ENCODE assay signal across 20 cellular contexts in the genomic region with DNA sequence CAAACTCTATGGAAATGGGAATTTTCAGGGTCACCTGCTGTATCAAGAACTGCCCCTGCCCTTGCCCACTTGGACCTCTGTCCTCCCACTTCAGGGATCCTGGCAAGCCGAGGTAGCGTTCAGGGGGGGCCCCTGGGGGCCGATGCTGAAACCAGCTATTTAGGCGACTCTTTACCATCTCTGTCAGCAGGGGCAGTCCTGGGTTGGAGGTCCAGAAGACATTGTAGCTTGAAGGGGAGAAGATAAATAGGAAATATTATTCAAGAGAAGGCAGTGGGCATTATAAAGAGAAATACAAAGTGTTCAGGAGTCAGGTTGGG. TPM values are rescaled to one million over a fixed set of nuclear protein-coding genes. Genes with fewer than 3 reads are reported as not detected.
A peak's percentile ranks its signal among the peaks of the same experiment; 100 is the strongest.
DNase-seq lines count a peak whose midpoint lies in the region; ATAC-seq, FAIRE-seq and TF ChIP-seq lines count a peak whose summit lies in the region.
"Had no signal": no experiment of that assay in that cellular context is flagged by ENCODE, and none has a peak within 500 bp of the region (broad histone marks: within the 10 kb centered on the region; RNA-seq: fewer than 3 reads in every experiment).

No MANE protein-coding gene starts in this region.

- BruUV-seq in MCF 10A (replicated peaks; lab: Mats Ljungman, UMichigan), result no TSS peak

- H3K4me3 Mint-ChIP-seq in MCF 10A (ENCODE audit: unreplicated experiment) (peak overlapping the region; percentile 95), naive B cell (peak overlapping the region; percentile 40 to 89 (median 51))
- peak overlapping the region; percentile 70 for H3K4me3 Mint-ChIP-seq in activated T-helper 1 cell treated with anti-CD3 and anti-CD28 coated beads, Interleukin-12 subunit alpha, Interleukin-12 subunit beta, Interleukin-2, Interleukin-4 antibody, amounts not matched to agents 30 ng/mL and 10 ng/mL and 1 ng/mL, durations not matched to agents 14 hours and 24 hours and 36 hours

- no peak for DNase-seq in MCF 10A (ENCODE audit: unreplicated experiment)
- DNase-seq in breast epithelium (ENCODE audit: low spot score in 2 of 2), result no peak
- no peak for DNase-seq in activated T-helper 1 cell treated with anti-CD3 and anti-CD28 coated beads, Interleukin-12 subunit alpha, Interleukin-12 subunit beta, Interleukin-2, Interleukin-4 antibody, amounts not matched to agents 30 ng/mL and 10 ng/mL and 1 ng/mL, durations not matched to agents 14 hours and 24 hours and 36 hours (ENCODE audit: low spot score)
- DNase-seq in naive B cell, result no peak
- DNase-seq in DMS153 (lab: John Stamatoyannopoulos, UW), result no peak
- no peak for DNase-seq in GM12891 (ENCODE audit: insufficient read length, low spot score)
- no peak for DNase-seq in stimulated activated CD4-positive, alpha-beta T cell treated with anti-CD3 and anti-CD28 coated beads, Interleukin-2, amount 100 ng/mL, for 48 hours
- DNase-seq: activated CD4-positive, CD25-positive, alpha-beta regulatory T cell; activated CD8-positive, alpha-beta memory T cell treated with anti-CD3 and anti-CD28 coated beads, Interleukin-2, amount 50 U/mL, for 4 hours; NCI-H1048; NCI-H2107; NCI-H524; ovary; stimulated activated CD4-positive, alpha-beta T cell treated with anti-CD3 and anti-CD28 coated beads, Interleukin-2, amount 100 ng/mL, for 24 hours; uterus had no signal

- H3K27me3 Mint-ChIP-seq in MCF 10A (ENCODE audit: insufficient read depth, unreplicated experiment) (no peaks in the 10 kb centered on the region), naive B cell (no peaks in the 10 kb centered on the region)
- no peaks in the 10 kb centered on the region for H3K27me3 Mint-ChIP-seq in activated T-helper 1 cell treated with anti-CD3 and anti-CD28 coated beads, Interleukin-12 subunit alpha, Interleukin-12 subunit beta, Interleukin-2, Interleukin-4 antibody, amounts not matched to agents 30 ng/mL and 10 ng/mL and 1 ng/mL, durations not matched to agents 14 hours and 24 hours and 36 hours (ENCODE audit: insufficient read depth)

- no peak overlapping the region for H3K4me3 ChIP-seq in breast epithelium
- H3K4me3 ChIP-seq: esophagus muscularis mucosa, ovary, uterus had no signal

- H3K4me1 ChIP-seq in breast epithelium, result peaks cover 8 to 9% of the 10 kb centered on the region in 2 donors

- H3K36me3 Mint-ChIP-seq in MCF 10A (ENCODE audit: insufficient read depth, unreplicated experiment), result peaks cover 51% of the 10 kb centered on the region
- peaks cover 9% of the 10 kb centered on the region for H3K36me3 Mint-ChIP-seq in activated T-helper 1 cell treated with anti-CD3 and anti-CD28 coated beads, Interleukin-12 subunit alpha, Interleukin-12 subunit beta, Interleukin-2, Interleukin-4 antibody, amounts not matched to agents 30 ng/mL and 10 ng/mL and 1 ng/mL, durations not matched to agents 14 hours and 24 hours and 36 hours (ENCODE audit: low read depth)
- H3K36me3 Mint-ChIP-seq in naive B cell, result no peaks in the 10 kb centered on the region

- intact Hi-C loops in MCF 10A (cut with micrococcal nuclease), result no loop called here
- intact Hi-C loops in breast epithelium (cut with DNase I; ENCODE audit: low total_unique reads), result no loop called here
- intact Hi-C loops in activated T-helper 1 cell treated with anti-CD3 and anti-CD28 coated beads, Interleukin-12 subunit alpha, Interleukin-12 subunit beta, Interleukin-2, Interleukin-4 antibody, amounts not matched to agents 30 ng/mL and 10 ng/mL and 1 ng/mL, durations not matched to agents 14 hours and 24 hours and 36 hours (cut with micrococcal nuclease), result no loop called here

- no peaks in the 10 kb centered on the region for H3K9me3 ChIP-seq in breast epithelium
- H3K9me3 ChIP-seq: esophagus muscularis mucosa, ovary, uterus had no signal

- H3K27me3 ChIP-seq in breast epithelium, result no peaks in the 10 kb centered on the region
- H3K27me3 ChIP-seq: esophagus muscularis mucosa, ovary, uterus had no signal

- TF ChIP-seq CTCF in MCF 10A (IDR thresholded peaks at IDR 0.05; ENCODE audit: unreplicated experiment) (no peak), breast epithelium (IDR thresholded peaks at IDR 0.05) (no peak)

- H3K27ac Mint-ChIP-seq in MCF 10A (ENCODE audit: low read depth, unreplicated experiment) (no peak overlapping the region), naive B cell (peak overlapping the region in 3 of 6 donors; percentile 19 to 44 (median 34))
- no peak overlapping the region for H3K27ac Mint-ChIP-seq in activated T-helper 1 cell treated with anti-CD3 and anti-CD28 coated beads, Interleukin-12 subunit alpha, Interleukin-12 subunit beta, Interleukin-2, Interleukin-4 antibody, amounts not matched to agents 30 ng/mL and 10 ng/mL and 1 ng/mL, durations not matched to agents 14 hours and 24 hours and 36 hours

- H3K9me3 Mint-ChIP-seq in MCF 10A (ENCODE audit: unreplicated experiment), result no peaks in the 10 kb centered on the region
- no peaks in the 10 kb centered on the region for H3K9me3 Mint-ChIP-seq in activated T-helper 1 cell treated with anti-CD3 and anti-CD28 coated beads, Interleukin-12 subunit alpha, Interleukin-12 subunit beta, Interleukin-2, Interleukin-4 antibody, amounts not matched to agents 30 ng/mL and 10 ng/mL and 1 ng/mL, durations not matched to agents 14 hours and 24 hours and 36 hours
- H3K9me3 Mint-ChIP-seq in naive B cell, result no peaks in the 10 kb centered on the region

- CTCF ChIA-PET in MCF 10A (lab: Yijun Ruan, JAX), result interaction anchor here (0.5 to 1.0 kb wide), 2 partner anchors 20 to 124 kb away, joined by 3 to 4 read pairs; partner anchors contain the start of genes CCDC142 and TTC31

- no peaks in the 10 kb centered on the region for H3K36me3 ChIP-seq in breast epithelium
- H3K36me3 ChIP-seq: ovary, uterus had no signal

- no peak overlapping the region for H3K27ac ChIP-seq in breast epithelium
- H3K27ac ChIP-seq: esophagus muscularis mucosa, KMS-11, ovary, uterus had no signal

- ATAC-seq in naive B cell (ENCODE audit: low read depth in 2 of 2) (no peak), HG02885 (IDR thresholded peaks at IDR 0.05; ENCODE audit: poor library complexity, unreplicated experiment) (no peak)

- no peak for FAIRE-seq in GM12891 (lab: Jason Lieb, UNC)
- FAIRE-seq: D721Med, G401.6 had no signal

- TF ChIP-seq POLR2A in breast epithelium (IDR thresholded peaks at IDR 0.05) (no peak), GM12891 (IDR thresholded peaks at IDR 0.05; ENCODE audit: low read depth, low read length) (no peak)

- POLR2A ChIA-PET in MCF 10A (lab: Yijun Ruan, JAX), result interaction anchor here (0.6 to 1.2 kb wide), 2 partner anchors 17 to 726 kb away, joined by 3 read pairs; partner anchors contain the start of gene TPRKB

- H3K4me1 Mint-ChIP-seq in MCF 10A (ENCODE audit: insufficient read depth, unreplicated experiment), result peaks cover 17% of the 10 kb centered on the region
- H3K4me1 Mint-ChIP-seq in activated T-helper 1 cell treated with anti-CD3 and anti-CD28 coated beads, Interleukin-12 subunit alpha, Interleukin-12 subunit beta, Interleukin-2, Interleukin-4 antibody, amounts not matched to agents 30 ng/mL and 10 ng/mL and 1 ng/mL, durations not matched to agents 14 hours and 24 hours and 36 hours (ENCODE audit: low read depth), result peaks cover 33% of the 10 kb centered on the region
- H3K4me1 Mint-ChIP-seq in naive B cell, result peaks cover 26 to 53% (median 48%) of the 10 kb centered on the region in 3 donors

TF ChIP-seq in GM12891, 5 proteins besides CTCF, POLR2A, EP300 and RAD21 (continues in another document):
- TF ChIP-seq POLR2AphosphoS5 (IDR thresholded peaks at IDR 0.05; ENCODE audit: low read depth, low read length), result no peak
- no peak for TF ChIP-seq PAX5 (IDR thresholded peaks at IDR 0.05; ENCODE audit: insufficient read depth, low read length, severe bottlenecking)
- no peak for TF ChIP-seq SPI1 (IDR thresholded peaks at IDR 0.05; ENCODE audit: low read depth, low read length)
- TF ChIP-seq TAF1 (IDR thresholded peaks at IDR 0.05; ENCODE audit: low read depth, low read length), result no peak

RNA-seq across cellular contexts. Expression of gene MOGS, which starts 2.4 kb away (rescaled TPM):
- total RNA-seq in MCF 10A (2022), result 60.4 and 67.9 TPM in 2 replicates
- total RNA-seq in breast epithelium, result 10 to 100 TPM; 24.0 to 47.3 (median 44.6) TPM
- total RNA-seq in activated T-helper 1 cell treated with anti-CD3 and anti-CD28 coated beads, Interleukin-12 subunit alpha, Interleukin-12 subunit beta, Interleukin-2, Interleukin-4 antibody, amounts not matched to agents 30 ng/mL and 10 ng/mL and 1 ng/mL, durations not matched to agents 14 hours and 24 hours and 36 hours, result 87.7 and 88.6 TPM in 2 replicates
- 10 to 100 TPM; 26.6 to 42.1 (median 34.5) TPM for polyA plus RNA-seq in naive B cell (ENCODE audit: low read depth in 6 of 6)
- 31.5 TPM for polyA plus RNA-seq in GM12891 (2012; ENCODE audit: low read depth, missing spikeins)

RNA-seq across cellular contexts. Expression of gene WBP1, which starts 4.5 kb away (rescaled TPM):
- total RNA-seq in MCF 10A (2022), result 45.7 and 46.5 TPM in 2 replicates
- total RNA-seq in breast epithelium, result 10 to 100 TPM; 58.0 to 70.0 (median 61.9) TPM
- total RNA-seq in activated T-helper 1 cell treated with anti-CD3 and anti-CD28 coated beads, Interleukin-12 subunit alpha, Interleukin-12 subunit beta, Interleukin-2, Interleukin-4 antibody, amounts not matched to agents 30 ng/mL and 10 ng/mL and 1 ng/mL, durations not matched to agents 14 hours and 24 hours and 36 hours, result 32.6 and 35.3 TPM in 2 replicates
- polyA plus RNA-seq in naive B cell (ENCODE audit: low read depth in 6 of 6), result 10 to 100 TPM; 30.0 to 46.1 (median 41.3) TPM
- 66.8 TPM for polyA plus RNA-seq in GM12891 (2012; ENCODE audit: low read depth, missing spikeins)

RNA-seq across cellular contexts. Expression of gene INO80B, which starts 7.9 kb away (rescaled TPM):
- 34.6 and 36.0 TPM in 2 replicates for total RNA-seq in MCF 10A (2022)
- total RNA-seq in breast epithelium, result 10 to 100 TPM; 12.6 to 26.2 (median 24.4) TPM
- total RNA-seq in activated T-helper 1 cell treated with anti-CD3 and anti-CD28 coated beads, Interleukin-12 subunit alpha, Interleukin-12 subunit beta, Interleukin-2, Interleukin-4 antibody, amounts not matched to agents 30 ng/mL and 10 ng/mL and 1 ng/mL, durations not matched to agents 14 hours and 24 hours and 36 hours, result 67.8 and 70.0 TPM in 2 replicates
- 10 to 100 TPM in 2 of 6 donors, 1 to 10 TPM in 4; 5.5 to 16.5 (median 8.3) TPM for polyA plus RNA-seq in naive B cell (ENCODE audit: low read depth in 6 of 6)
- polyA plus RNA-seq in GM12891 (2012; ENCODE audit: low read depth, missing spikeins), result 23.3 TPM

RNA-seq across cellular contexts. Expression of gene MRPL53, which starts 9.7 kb away (rescaled TPM):
- total RNA-seq in MCF 10A (2022) (115 and 123 TPM in 2 replicates), breast epithelium (10 to 100 TPM; 17.9 to 49.0 (median 48.2) TPM)
- total RNA-seq in activated T-helper 1 cell treated with anti-CD3 and anti-CD28 coated beads, Interleukin-12 subunit alpha, Interleukin-12 subunit beta, Interleukin-2, Interleukin-4 antibody, amounts not matched to agents 30 ng/mL and 10 ng/mL and 1 ng/mL, durations not matched to agents 14 hours and 24 hours and 36 hours, result 118 and 124 TPM in 2 replicates
- polyA plus RNA-seq in naive B cell (ENCODE audit: low read depth in 6 of 6), result 100 to 1,000 TPM in 5 of 6 donors, 10 to 100 TPM in 1; 76.6 to 172 (median 136) TPM
- polyA plus RNA-seq in GM12891 (2012; ENCODE audit: low read depth, missing spikeins), result 133 TPM

RNA-seq across cellular contexts. Expression of gene CCDC142, which starts 20.1 kb away (rescaled TPM):
- total RNA-seq in MCF 10A (2022), result 10.1 and 16.4 TPM in 2 replicates
- total RNA-seq in breast epithelium, result 10 to 100 TPM; 10.6 to 38.0 (median 27.1) TPM
- 30.4 and 36.3 TPM in 2 replicates for total RNA-seq in activated T-helper 1 cell treated with anti-CD3 and anti-CD28 coated beads, Interleukin-12 subunit alpha, Interleukin-12 subunit beta, Interleukin-2, Interleukin-4 antibody, amounts not matched to agents 30 ng/mL and 10 ng/mL and 1 ng/mL, durations not matched to agents 14 hours and 24 hours and 36 hours
- 10 to 100 TPM in 4 of 6 donors, 1 to 10 TPM in 2; 5.9 to 25.9 (median 12.0) TPM for polyA plus RNA-seq in naive B cell (ENCODE audit: low read depth in 6 of 6)
- 3.6 TPM for polyA plus RNA-seq in GM12891 (2012; ENCODE audit: low read depth, missing spikeins)
